8 cellular contexts compared by ENCODE assay signal in genomic region chr10:36534471-36535002, GRCh38.
DNase-seq lines count a peak whose midpoint lies in the region; ATAC-seq and TF ChIP-seq lines count a peak whose summit lies in the region.

No MANE protein-coding gene starts in this region.

- no peak overlapping the region for H2BK5ac ChIP-seq in neuronal stem cell (ENCODE audit: low read length)

- H2AFZ ChIP-seq in neuronal stem cell (ENCODE audit: low read length), result no peak overlapping the region

- peak overlapping the region; percentile 19 for H2BK15ac ChIP-seq in neuronal stem cell (ENCODE audit: low read length)

- H3K9me3 ChIP-seq in A673 (ENCODE audit: low read depth, low read length, poor library complexity, severe bottlenecking) (peaks cover 12% of the 10 kb centered on the region), neuronal stem cell (replicated peaks in 1 of 2; ENCODE audit: control insufficient read depth in 2 of 2, insufficient read depth in 1 of 2, low read depth in 1 of 2, low read length in 2 of 2) (peaks cover 0 to 2% of the 10 kb centered on the region in 2 donors)

- H2AK5ac ChIP-seq in neuronal stem cell (ENCODE audit: low read depth, low read length), result no peak overlapping the region

- H3K9ac ChIP-seq in neuronal stem cell (ENCODE audit: low read depth, low read length, poor library complexity), result no peak overlapping the region

- peaks cover 37% of the 10 kb centered on the region for H3K4me1 Mint-ChIP-seq in activated B cell treated with CpG ODN at 0.5 μM for 24 hours

- H3K4me3 ChIP-seq in A673 (ENCODE audit: low read depth, low read length, poor library complexity, severe bottlenecking) (no peak overlapping the region), neuronal stem cell (ENCODE audit: low read length in 2 of 2) (no peak overlapping the region)

- no peak overlapping the region for H4K91ac ChIP-seq in neuronal stem cell (ENCODE audit: low read depth, low read length, poor library complexity)

- H4K8ac ChIP-seq in neuronal stem cell (ENCODE audit: low read depth, low read length), result no peak overlapping the region

- H3K36me3 ChIP-seq in A673 (ENCODE audit: insufficient read depth, low read length, poor library complexity, severe bottlenecking), result no peaks in the 10 kb centered on the region
- no peaks in the 10 kb centered on the region for H3K36me3 ChIP-seq in neuronal stem cell (replicated peaks in 1 of 2; ENCODE audit: control insufficient read depth in 2 of 2, insufficient read depth in 2 of 2, low read length in 2 of 2)

- H2BK120ac ChIP-seq in neuronal stem cell (ENCODE audit: low read depth, low read length), result no peak overlapping the region

- peak overlapping the region; percentile 50 for H3K27ac Mint-ChIP-seq in activated B cell treated with CpG ODN at 0.5 μM for 24 hours

- H3K23ac ChIP-seq in neuronal stem cell (ENCODE audit: low read depth, low read length, poor library complexity), result no peak overlapping the region

- POLR2A ChIA-PET in A673 (lab: Charles Lee; ENCODE audit: low non-redundant PET), result interaction anchor here (0.6 kb wide), 1 partner anchor 21 kb away, joined by 3 read pairs; no protein-coding TSS in a partner anchor
- POLR2A ChIA-PET in activated B cell treated with CpG ODN at 0.5 μM for 24 hours (lab: Charles Lee), result interaction anchor here (0.6 kb wide), 1 partner anchor 1037 kb away, joined by 9 read pairs; no protein-coding TSS in a partner anchor

- DNase-seq in A673 (ENCODE audit: low spot score), result peak; percentile 36
- peak; percentile 55 for DNase-seq in activated B cell treated with CpG ODN at 0.5 μM for 24 hours
- no peak for DNase-seq in neuronal stem cell (ENCODE audit: low spot score)
- no peak for DNase-seq in left ventricle myocardium superior
- no peak for DNase-seq in stimulated activated CD4-positive, alpha-beta T cell treated with anti-CD3 and anti-CD28 coated beads, Interleukin-12 subunit alpha, Interleukin-12 subunit beta, amount 100 ng/mL, for 4 hours
- no peak for DNase-seq in NCI-H526 (lab: John Stamatoyannopoulos, UW)

- no CpG with 5 or more reads among the region's 5 CpGs for WGBS in neuronal stem cell (ENCODE audit: extremely low coverage in 2 of 2, insufficient read length in 2 of 2, insufficient replicate concordance in 1 of 2), 2 donors

- peak overlapping the region; percentile 52 for H3K4me3 Mint-ChIP-seq in activated B cell treated with CpG ODN at 0.5 μM for 24 hours

- H3K27me3 ChIP-seq in A673 (replicated peaks; ENCODE audit: insufficient read depth, low read depth, low read length, poor library complexity), result no peaks in the 10 kb centered on the region
- H3K27me3 ChIP-seq in neuronal stem cell (ENCODE audit: control insufficient read depth in 3 of 3, insufficient read depth in 3 of 3, low read depth in 1 of 3, low read length in 3 of 3), result no peaks in the 10 kb centered on the region

- BruUV-seq in A673 (replicated peaks; lab: Mats Ljungman, UMichigan), result no TSS peak

- no peaks in the 10 kb centered on the region for H3K9me3 Mint-ChIP-seq in activated B cell treated with CpG ODN at 0.5 μM for 24 hours

- H3K36me3 Mint-ChIP-seq in activated B cell treated with CpG ODN at 0.5 μM for 24 hours (ENCODE audit: low read depth), result no peaks in the 10 kb centered on the region

- no peak overlapping the region for H3K4ac ChIP-seq in neuronal stem cell (ENCODE audit: low read length)

- peaks cover 25% of the 10 kb centered on the region for H3K4me1 ChIP-seq in A673 (ENCODE audit: insufficient read depth, low read length, poor library complexity, severe bottlenecking)
- peaks cover 0 to 2% of the 10 kb centered on the region in 2 donors for H3K4me1 ChIP-seq in neuronal stem cell (ENCODE audit: control insufficient read depth in 2 of 2, insufficient read depth in 1 of 2, low read depth in 1 of 2, low read length in 2 of 2)

- TF ChIP-seq CTCF in A673 (conservative IDR thresholded peaks at IDR 0.05; ENCODE audit: low read depth, low read length) (no peak), activated B cell treated with CpG ODN at 0.5 μM for 24 hours (IDR thresholded peaks at IDR 0.05) (no peak)

- no peak overlapping the region for H3K4me2 ChIP-seq in neuronal stem cell (ENCODE audit: insufficient read depth, low read length, poor library complexity, severe bottlenecking)

- intact Hi-C loops in A673 (cut with micrococcal nuclease; ENCODE audit: unreplicated experiment), result no loop called here
- intact Hi-C loops in activated B cell treated with CpG ODN at 0.5 μM for 24 hours (cut with micrococcal nuclease), result loop anchor here (1.0 to 5.0 kb wide), 2 partner anchors 892 to 1339 kb away; partner anchors contain the start of gene FZD8
- intact Hi-C loops in left ventricle myocardium superior (cut with micrococcal nuclease), result no loop called here

- no peak overlapping the region for H3K18ac ChIP-seq in neuronal stem cell (ENCODE audit: low read length)

- peak; percentile 54 for ATAC-seq in GM19438 (IDR thresholded peaks at IDR 0.05; ENCODE audit: low read depth, unreplicated experiment)
- peak; percentile 98 for ATAC-seq in HG03442 (IDR thresholded peaks at IDR 0.05; ENCODE audit: unreplicated experiment)
- ATAC-seq in activated B cell treated with CpG ODN at 0.5 μM for 24 hours (ENCODE audit: low read depth), result peak; percentile 99
- ATAC-seq in left ventricle myocardium superior, result no peak

- CTCF ChIA-PET in A673 (lab: Charles Lee) (no interaction called here), activated B cell treated with CpG ODN at 0.5 μM for 24 hours (lab: Charles Lee) (no interaction called here)

- no peak overlapping the region for H3K14ac ChIP-seq in neuronal stem cell (ENCODE audit: low read length)

- H2BK12ac ChIP-seq in neuronal stem cell (ENCODE audit: low read length), result no peak overlapping the region

- H3K27ac ChIP-seq in A673 (ENCODE audit: low read depth, low read length, poor library complexity, severe bottlenecking) (no peak overlapping the region), neuronal stem cell (replicated peaks; ENCODE audit: low read length) (no peak overlapping the region)

- H3K27me3 Mint-ChIP-seq in activated B cell treated with CpG ODN at 0.5 μM for 24 hours, result no peaks in the 10 kb centered on the region

- no peaks in the 10 kb centered on the region for H3K79me1 ChIP-seq in neuronal stem cell (ENCODE audit: low read depth, low read length)

Comparison
In these comparisons a context has a peak if more than half of its experiments do, and no peak if none do; other contexts are left out.
1. DNase-seq: peak in A673 (single experiment) and activated B cell treated with CpG ODN at 0.5 μM for 24 hours (single experiment); none in neuronal stem cell (single experiment), left ventricle myocardium superior (single experiment), stimulated activated CD4-positive, alpha-beta T cell treated with anti-CD3 and anti-CD28 coated beads, Interleukin-12 subunit alpha, Interleukin-12 subunit beta, amount 100 ng/mL, for 4 hours (single experiment) and NCI-H526 (0 of 2).